8 cellular contexts compared by ENCODE assay signal in the genomic region with DNA sequence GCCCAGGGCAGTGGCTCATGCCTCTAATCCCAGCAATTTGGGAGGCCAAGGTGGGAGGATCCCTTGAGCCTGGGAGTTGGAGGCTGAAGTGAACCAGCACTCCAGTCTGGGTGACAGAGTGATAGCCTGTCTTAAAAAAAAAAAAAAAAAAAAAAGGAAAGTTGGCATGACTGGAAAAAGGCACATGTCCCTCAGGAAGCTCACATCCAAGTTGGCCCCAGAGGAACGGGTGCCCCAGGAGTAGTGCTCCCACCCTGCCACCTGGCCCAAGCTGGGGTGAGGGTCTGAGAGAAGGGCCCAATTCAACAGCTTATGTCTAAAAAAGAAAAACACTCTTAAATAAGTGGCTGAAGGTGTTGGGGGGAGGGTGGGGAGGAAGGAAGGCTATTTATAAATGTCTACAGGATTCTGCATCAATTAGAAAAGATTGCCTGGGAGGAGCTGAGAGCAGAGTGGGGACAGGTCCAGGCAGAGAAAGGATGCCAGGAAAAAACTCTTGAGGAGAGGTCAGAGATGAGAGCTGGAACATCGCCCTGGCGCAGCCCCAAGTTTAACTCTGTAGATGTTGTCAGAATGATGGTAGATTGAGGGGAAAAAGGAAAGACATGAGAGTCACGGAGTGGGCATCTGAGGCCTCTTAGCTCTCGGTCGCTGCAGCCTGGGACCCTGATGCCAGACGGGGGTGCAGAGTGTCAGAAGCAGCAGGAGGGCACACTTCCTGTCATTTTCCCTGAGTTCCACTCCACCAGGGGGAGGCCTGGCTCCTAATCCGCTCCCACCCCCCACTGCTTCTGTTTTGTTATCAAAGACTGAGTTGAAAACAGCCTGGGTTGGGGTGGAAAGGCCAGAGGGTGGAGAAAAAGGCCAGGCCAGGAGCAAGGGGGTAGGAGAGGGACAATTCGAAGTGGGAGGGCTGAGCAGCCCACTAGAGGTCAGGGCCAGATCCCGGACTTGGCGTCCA. TPM values are rescaled to one million over a fixed set of nuclear protein-coding genes. Genes with fewer than 3 reads are reported as not detected.
DNase-seq lines count a peak whose midpoint lies in the region; ATAC-seq and TF ChIP-seq lines count a peak whose summit lies in the region.

No MANE protein-coding gene starts in this region.

- no peak overlapping the region for H3K4me3 ChIP-seq in BLaER1 treated with 17β-estradiol and CSF1 and Interleukin-3, amounts not matched to agents 10 nM and 100 nM
- H3K4me3 ChIP-seq in foreskin fibroblast (ENCODE audit: low read depth in 1 of 2, low read length in 2 of 2): no peak overlapping the region

- no peaks in the 10 kb centered on the region for H3K27me3 ChIP-seq in BLaER1 treated with 17β-estradiol and CSF1 and Interleukin-3, amounts not matched to agents 10 nM and 100 nM

- H3K27me3 Mint-ChIP-seq in osteocyte (ENCODE audit: unreplicated experiment): no peaks in the 10 kb centered on the region
- no peaks in the 10 kb centered on the region for H3K27me3 Mint-ChIP-seq in activated T-helper 2 cell treated with anti-CD3 and anti-CD28 coated beads, Interferon-gamma antibody, Interleukin-2, Interleukin-4, amounts not matched to agents 10 μg/mL and 5 μg/mL and 100 μg/mL, durations not matched to agents 14 hours and 24 hours and 36 hours (ENCODE audit: low read depth)

- H3K4me3 Mint-ChIP-seq in osteocyte (ENCODE audit: unreplicated experiment): peak overlapping the region; percentile 30
- no peak overlapping the region for H3K4me3 Mint-ChIP-seq in activated T-helper 2 cell treated with anti-CD3 and anti-CD28 coated beads, Interferon-gamma antibody, Interleukin-2, Interleukin-4, amounts not matched to agents 10 μg/mL and 5 μg/mL and 100 μg/mL, durations not matched to agents 14 hours and 24 hours and 36 hours (ENCODE audit: low read depth)

- H3K9me3 ChIP-seq in BLaER1 treated with 17β-estradiol and CSF1 and Interleukin-3, amounts not matched to agents 10 nM and 100 nM (replicated peaks in 1 of 11): no peaks in the 10 kb centered on the region

- peaks cover 59% of the 10 kb centered on the region for H3K4me1 Mint-ChIP-seq in osteocyte (ENCODE audit: unreplicated experiment)
- H3K4me1 Mint-ChIP-seq in activated T-helper 2 cell treated with anti-CD3 and anti-CD28 coated beads, Interferon-gamma antibody, Interleukin-2, Interleukin-4, amounts not matched to agents 10 μg/mL and 5 μg/mL and 100 μg/mL, durations not matched to agents 14 hours and 24 hours and 36 hours (ENCODE audit: low read depth): peaks cover 2% of the 10 kb centered on the region

- H3K4me2 ChIP-seq in BLaER1 treated with 17β-estradiol and CSF1 and Interleukin-3, amounts not matched to agents 10 nM and 100 nM: peak overlapping the region; percentile 52 to 78 (median 64)

- intact Hi-C loops in activated T-helper 2 cell treated with anti-CD3 and anti-CD28 coated beads, Interferon-gamma antibody, Interleukin-2, Interleukin-4, amounts not matched to agents 10 μg/mL and 5 μg/mL and 100 μg/mL, durations not matched to agents 14 hours and 24 hours and 36 hours (cut with micrococcal nuclease): no loop called here

- peaks cover 37% of the 10 kb centered on the region for H3K36me3 Mint-ChIP-seq in osteocyte (ENCODE audit: unreplicated experiment)
- H3K36me3 Mint-ChIP-seq in activated T-helper 2 cell treated with anti-CD3 and anti-CD28 coated beads, Interferon-gamma antibody, Interleukin-2, Interleukin-4, amounts not matched to agents 10 μg/mL and 5 μg/mL and 100 μg/mL, durations not matched to agents 14 hours and 24 hours and 36 hours (ENCODE audit: low read depth): peaks cover 54% of the 10 kb centered on the region

- TF ChIP-seq CTCF in foreskin fibroblast (IDR thresholded peaks at IDR 0.05; ENCODE audit: low read depth, low read length) (peak; percentile 20), osteocyte (IDR thresholded peaks at IDR 0.05) (peak; percentile 30)

- peaks cover 0 to 38% (median 0%) of the 10 kb centered on the region in 11 experiments; a peak in 8 of 22 replicates for H4K20me1 ChIP-seq in BLaER1 treated with 17β-estradiol and CSF1 and Interleukin-3, amounts not matched to agents 10 nM and 100 nM

- H3K27ac ChIP-seq in BLaER1 treated with 17β-estradiol and CSF1 and Interleukin-3, amounts not matched to agents 10 nM and 100 nM: peak overlapping the region in 5 of 11 experiments; percentile 3 to 56 (median 29); a peak in 6 of 22 replicates

- DNase-seq in foreskin fibroblast: peak; percentile 61 to 78
- DNase-seq in osteocyte (ENCODE audit: extremely low spot score, unreplicated experiment): no peak
- DNase-seq in activated T-helper 2 cell treated with anti-CD3 and anti-CD28 coated beads, Interferon-gamma antibody, Interleukin-2, Interleukin-4, amounts not matched to agents 10 μg/mL and 5 μg/mL and 100 μg/mL, durations not matched to agents 14 hours and 24 hours and 36 hours (ENCODE audit: low spot score): no peak
- DNase-seq in COLO829 (ENCODE audit: low spot score): no peak
- DNase-seq in DMS114 treated with DMSO at 0.1 percent for 48 hours (lab: John Stamatoyannopoulos, UW; ENCODE audit: unreplicated experiment): no peak
- no peak for DNase-seq in kidney tubule cell (ENCODE audit: low spot score)

- H3K4me1 ChIP-seq in BLaER1 treated with 17β-estradiol and CSF1 and Interleukin-3, amounts not matched to agents 10 nM and 100 nM: peaks cover 21 to 62% (median 34%) of the 10 kb centered on the region in 10 experiments

- peak overlapping the region; percentile 67 for H3K27ac Mint-ChIP-seq in osteocyte (ENCODE audit: unreplicated experiment)
- H3K27ac Mint-ChIP-seq in activated T-helper 2 cell treated with anti-CD3 and anti-CD28 coated beads, Interferon-gamma antibody, Interleukin-2, Interleukin-4, amounts not matched to agents 10 μg/mL and 5 μg/mL and 100 μg/mL, durations not matched to agents 14 hours and 24 hours and 36 hours: no peak overlapping the region

- no peaks in the 10 kb centered on the region for H3K9me3 Mint-ChIP-seq in osteocyte (ENCODE audit: unreplicated experiment)
- no peaks in the 10 kb centered on the region for H3K9me3 Mint-ChIP-seq in activated T-helper 2 cell treated with anti-CD3 and anti-CD28 coated beads, Interferon-gamma antibody, Interleukin-2, Interleukin-4, amounts not matched to agents 10 μg/mL and 5 μg/mL and 100 μg/mL, durations not matched to agents 14 hours and 24 hours and 36 hours

- peak overlapping the region in 9 of 11 experiments; percentile 10 to 48 (median 30); a peak in 12 of 22 replicates for H3K9ac ChIP-seq in BLaER1 treated with 17β-estradiol and CSF1 and Interleukin-3, amounts not matched to agents 10 nM and 100 nM

- peak; percentile 62 for ATAC-seq in SK-N-SH treated with all-trans-retinoic acid at 6 μM for 48 hours

- peaks cover 40 to 85% (median 69%) of the 10 kb centered on the region in 11 experiments for H3K36me3 ChIP-seq in BLaER1 treated with 17β-estradiol and CSF1 and Interleukin-3, amounts not matched to agents 10 nM and 100 nM

TF ChIP-seq in SK-N-SH treated with all-trans-retinoic acid at 6 μM for 48 hours, 23 proteins besides CTCF, POLR2A, EP300 and RAD21 (continues in another document):
- TF ChIP-seq PATZ1 (CRISPR knock-in tag; IDR thresholded peaks at IDR 0.05; ENCODE audit: borderline replicate concordance) (no peak), CSRNP3 (CRISPR knock-in tag; IDR thresholded peaks at IDR 0.05) (no peak)

RNA-seq across cellular contexts. Expression of gene SPRYD3, which starts 7.3 kb away (rescaled TPM):
- 28.3 and 29.0 TPM in 2 replicates for total RNA-seq in osteocyte
- total RNA-seq in activated T-helper 2 cell treated with anti-CD3 and anti-CD28 coated beads, Interferon-gamma antibody, Interleukin-2, Interleukin-4, amounts not matched to agents 10 μg/mL and 5 μg/mL and 100 μg/mL, durations not matched to agents 14 hours and 24 hours and 36 hours: 35.1 and 36.2 TPM in 2 replicates

RNA-seq across cellular contexts. Expression of gene TNS2, which starts 22.0 kb away (rescaled TPM):
- 107 and 116 TPM in 2 replicates for total RNA-seq in osteocyte
- total RNA-seq in activated T-helper 2 cell treated with anti-CD3 and anti-CD28 coated beads, Interferon-gamma antibody, Interleukin-2, Interleukin-4, amounts not matched to agents 10 μg/mL and 5 μg/mL and 100 μg/mL, durations not matched to agents 14 hours and 24 hours and 36 hours: 2.1 and 4.7 TPM in 2 replicates

RNA-seq across cellular contexts. Expression of gene IGFBP6, which starts 25.6 kb away (rescaled TPM):
- total RNA-seq in osteocyte: 18.8 and 22.3 TPM in 2 replicates
- total RNA-seq in activated T-helper 2 cell treated with anti-CD3 and anti-CD28 coated beads, Interferon-gamma antibody, Interleukin-2, Interleukin-4, amounts not matched to agents 10 μg/mL and 5 μg/mL and 100 μg/mL, durations not matched to agents 14 hours and 24 hours and 36 hours: 0.46 TPM in 1 of 2 replicates, not detected in the other

RNA-seq across cellular contexts. Expression of gene SOAT2, which starts 31.4 kb away (rescaled TPM):
- total RNA-seq in osteocyte: not detected in 2 replicates
- total RNA-seq in activated T-helper 2 cell treated with anti-CD3 and anti-CD28 coated beads, Interferon-gamma antibody, Interleukin-2, Interleukin-4, amounts not matched to agents 10 μg/mL and 5 μg/mL and 100 μg/mL, durations not matched to agents 14 hours and 24 hours and 36 hours: not detected in 2 replicates

Comparison
In these comparisons a context has a peak if more than half of its experiments do, and no peak if none do; other contexts are left out.
1. DNase-seq: peak in foreskin fibroblast (2 of 2); none in osteocyte (single experiment), activated T-helper 2 cell treated with anti-CD3 and anti-CD28 coated beads, Interferon-gamma antibody, Interleukin-2, Interleukin-4, amounts not matched to agents 10 μg/mL and 5 μg/mL and 100 μg/mL, durations not matched to agents 14 hours and 24 hours and 36 hours (single experiment), COLO829 (single experiment), DMS114 treated with DMSO at 0.1 percent for 48 hours (single experiment) and kidney tubule cell (single experiment).
2. RNA of gene TNS2, which starts 22.0 kb away (total RNA-seq): 107 to 116 TPM in osteocyte; 2.1 to 4.7 TPM in activated T-helper 2 cell treated with anti-CD3 and anti-CD28 coated beads, Interferon-gamma antibody, Interleukin-2, Interleukin-4, amounts not matched to agents 10 μg/mL and 5 μg/mL and 100 μg/mL, durations not matched to agents 14 hours and 24 hours and 36 hours; every median in the first group is over 10 times any median in the second.
3. RNA of gene IGFBP6, which starts 25.6 kb away (total RNA-seq): 18.8 to 22.3 TPM in osteocyte; 0.46 TPM in activated T-helper 2 cell treated with anti-CD3 and anti-CD28 coated beads, Interferon-gamma antibody, Interleukin-2, Interleukin-4, amounts not matched to agents 10 μg/mL and 5 μg/mL and 100 μg/mL, durations not matched to agents 14 hours and 24 hours and 36 hours; every median in the first group is over 10 times any median in the second.